Comparison of ENCODE assay signal across 1 cellular context in the genomic region with DNA sequence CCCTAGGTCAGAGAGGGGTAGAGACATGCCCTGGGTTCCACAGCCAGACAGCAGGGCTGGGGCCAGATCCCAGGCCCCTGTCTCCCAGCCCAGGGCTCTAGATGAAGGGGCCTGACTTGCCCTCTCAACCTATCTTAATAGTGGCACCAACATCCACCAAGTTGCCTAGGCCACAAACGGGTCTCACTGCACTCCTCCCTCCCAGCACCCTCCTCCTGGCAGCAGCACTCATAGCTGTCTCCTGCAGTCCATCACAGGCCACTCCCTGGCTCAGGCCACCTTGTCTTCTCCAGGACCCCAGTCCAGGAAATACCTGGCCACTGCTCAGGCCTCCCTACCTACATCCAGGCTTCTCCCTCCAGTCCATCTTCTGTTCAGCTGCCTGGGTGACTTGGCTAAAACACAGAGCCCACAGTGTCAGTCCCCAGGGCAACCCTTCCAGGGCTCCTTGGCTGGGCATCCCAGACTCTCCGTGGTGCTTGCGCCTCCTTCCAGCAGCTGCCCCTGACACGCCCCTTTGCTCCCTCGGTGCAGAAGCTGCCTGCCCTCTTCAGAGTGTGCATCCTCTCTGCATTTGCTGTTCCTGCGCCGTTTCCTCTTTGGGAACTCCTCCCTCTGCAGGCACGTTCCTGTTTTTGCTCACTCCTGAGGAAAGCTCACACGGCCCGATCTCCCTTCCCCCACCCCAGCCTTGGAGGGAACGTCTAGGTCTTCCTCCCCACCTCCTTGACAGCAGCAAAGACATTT.
TF ChIP-seq lines count a peak whose summit lies in the region.

No MANE protein-coding gene starts in this region.

TF ChIP-seq in HepG2, 621 proteins besides CTCF, POLR2A, EP300 and RAD21 (continued from another document):
- TF ChIP-seq ZNF672 (CRISPR knock-in tag; IDR thresholded peaks at IDR 0.05) (no peak), STAG1 (CRISPR knock-in tag; IDR thresholded peaks at IDR 0.05) (no peak), GPN1 (CRISPR knock-in tag; IDR thresholded peaks at IDR 0.05; ENCODE audit: borderline replicate concordance) (no peak), RXRA (CRISPR knock-in tag; IDR thresholded peaks at IDR 0.05) (no peak), ARID2 (CRISPR knock-in tag; IDR thresholded peaks at IDR 0.05; ENCODE audit: borderline replicate concordance) (no peak)
- TF ChIP-seq, protein P1, sequence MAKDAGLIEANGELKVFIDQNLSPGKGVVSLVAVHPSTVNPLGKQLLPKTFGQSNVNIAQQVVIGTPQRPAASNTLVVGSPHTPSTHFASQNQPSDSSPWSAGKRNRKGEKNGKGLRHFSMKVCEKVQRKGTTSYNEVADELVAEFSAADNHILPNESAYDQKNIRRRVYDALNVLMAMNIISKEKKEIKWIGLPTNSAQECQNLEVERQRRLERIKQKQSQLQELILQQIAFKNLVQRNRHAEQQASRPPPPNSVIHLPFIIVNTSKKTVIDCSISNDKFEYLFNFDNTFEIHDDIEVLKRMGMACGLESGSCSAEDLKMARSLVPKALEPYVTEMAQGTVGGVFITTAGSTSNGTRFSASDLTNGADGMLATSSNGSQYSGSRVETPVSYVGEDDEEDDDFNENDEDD (CRISPR knock-in tag; IDR thresholded peaks at IDR 0.05; ENCODE audit: borderline replicate concordance) = no peak
